In genomic region chr10:125033146-125033924, GRCh38 we compare ENCODE assay signal across 1 cellular context.
TF ChIP-seq lines count a peak whose summit lies in the region.

No MANE protein-coding gene starts in this region.

TF ChIP-seq in IMR-90, 13 proteins besides CTCF, POLR2A, EP300 and RAD21:
- TF ChIP-seq MXI1 (IDR thresholded peaks at IDR 0.05; ENCODE audit: borderline replicate concordance, low read depth, low read length) (no peak), CEBPB (IDR thresholded peaks at IDR 0.05; ENCODE audit: low read depth, low read length) (no peak), USF2 (IDR thresholded peaks at IDR 0.05; ENCODE audit: low read depth, low read length) (no peak), MAFK (IDR thresholded peaks at IDR 0.05; ENCODE audit: low read depth, low read length) (no peak), NFE2L2 (IDR thresholded peaks at IDR 0.05; ENCODE audit: low read depth, low read length) (no peak), FOS (IDR thresholded peaks at IDR 0.05; ENCODE audit: low read depth, low read length) (no peak), RCOR1 (IDR thresholded peaks at IDR 0.05; ENCODE audit: insufficient replicate concordance, low read length) (no peak), MAZ (IDR thresholded peaks at IDR 0.05; ENCODE audit: borderline replicate concordance, low read depth, low read length) (no peak), RFX5 (IDR thresholded peaks at IDR 0.05; ENCODE audit: low read depth, low read length) (no peak), ELK1 (IDR thresholded peaks at IDR 0.05; ENCODE audit: borderline replicate concordance, low read depth, low read length) (no peak), SMC3 (IDR thresholded peaks at IDR 0.05; ENCODE audit: low read depth, low read length) (no peak), CHD1 (IDR thresholded peaks at IDR 0.05; ENCODE audit: low read depth, low read length) (no peak), BHLHE40 (IDR thresholded peaks at IDR 0.05; ENCODE audit: low read depth, low read length) (no peak)
